ENCODE assay signal across 9 cellular contexts in the genomic region with DNA sequence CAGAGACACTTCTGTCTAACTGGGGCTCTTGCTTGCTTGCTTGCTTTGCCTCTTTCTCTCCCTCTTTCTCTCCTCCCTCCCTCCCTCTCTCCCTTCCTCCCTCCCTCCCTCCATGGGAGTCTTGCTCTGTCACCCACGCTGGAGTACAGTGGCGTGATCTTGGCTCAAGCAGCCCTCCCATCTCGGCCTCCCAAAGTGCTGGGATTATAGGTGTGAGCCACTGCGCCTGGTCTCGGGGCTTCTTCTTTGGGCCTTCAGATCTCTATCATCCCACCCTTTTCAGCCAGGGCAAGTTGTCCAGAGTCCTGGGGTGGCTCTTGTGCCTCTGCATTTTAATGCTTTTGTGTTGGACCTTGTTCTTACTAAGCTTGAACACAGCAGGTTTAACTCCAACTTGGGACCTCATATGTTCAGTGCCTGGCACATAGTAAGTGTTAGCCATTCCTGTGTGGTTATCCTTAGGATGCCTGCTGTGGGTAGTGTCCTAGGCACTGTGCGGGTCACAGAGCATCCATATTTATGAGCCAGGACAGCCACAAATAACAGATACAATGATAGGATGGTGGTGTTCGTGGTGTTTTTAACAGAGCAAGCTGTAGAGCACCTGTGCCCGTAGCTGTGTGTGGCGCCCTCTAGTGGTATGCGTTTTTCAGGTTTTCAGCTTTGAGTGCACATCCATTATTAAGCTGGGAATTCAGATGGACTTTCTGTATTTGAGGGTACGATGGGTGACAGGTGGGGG.
A peak's percentile ranks its signal among the peaks of the same experiment; 100 is the strongest.
DNase-seq lines count a peak whose midpoint lies in the region; ATAC-seq and TF ChIP-seq lines count a peak whose summit lies in the region.
"Had no signal": no experiment of that assay in that cellular context is flagged by ENCODE, and none has a peak within 500 bp of the region (broad histone marks: within the 10 kb centered on the region; RNA-seq: fewer than 3 reads in every experiment).

No MANE protein-coding gene starts in this region.

- ATAC-seq in lung (ENCODE audit: insufficient read depth, low FRiP score) (no peak), GM18511 (IDR thresholded peaks at IDR 0.05; ENCODE audit: unreplicated experiment) (no peak)

- H3K27me3 ChIP-seq in lung (ENCODE audit: control insufficient read depth, insufficient read depth), result no peaks in the 10 kb centered on the region

- no peak overlapping the region for H3K4me3 ChIP-seq in lung
- H3K4me3 ChIP-seq: skin epidermis had no signal

- H3K4me1 ChIP-seq in lung (ENCODE audit: control insufficient read depth in 2 of 2, insufficient read depth in 2 of 2, low read length in 2 of 2), result peaks cover 4 to 6% of the 10 kb centered on the region in 2 donors

- H3K27ac ChIP-seq in lung (ENCODE audit: low read depth in 1 of 2, low read length in 1 of 2), result no peak overlapping the region

- peaks cover 9 to 35% of the 10 kb centered on the region in 2 donors for H3K36me3 ChIP-seq in lung (ENCODE audit: control insufficient read depth in 2 of 2, insufficient read depth in 2 of 2, low read length in 2 of 2)

- no peaks in the 10 kb centered on the region for H3K9me3 ChIP-seq in lung (ENCODE audit: control insufficient read depth in 2 of 2, insufficient read depth in 1 of 2, low read length in 1 of 2)

- DNase-seq in SHP77 (lab: John Stamatoyannopoulos, UW) (peak; percentile 24 to 64), SHP77 treated with DMSO at 0.1 percent for 48 hours (lab: John Stamatoyannopoulos, UW) (no peak), NCI-H226 (peak; percentile 12), dermis blood vessel endothelial cell (peak; percentile 90), lung (ENCODE audit: low spot score) (peak; percentile 73)
- peak; percentile 58 to 66 for DNase-seq in activated CD4-positive, alpha-beta T cell treated with anti-CD3 and anti-CD28 coated beads, Interleukin-2, amount 50 U/mL, for 4 hours
- DNase-seq in stimulated activated CD8-positive, alpha-beta memory T cell treated with anti-CD3 and anti-CD28 coated beads, Interleukin-15, amount 100 ng/mL, for 48 hours (ENCODE audit: low read depth in 2 of 2), result peak; percentile 12 to 16

- 52 to 58% methylated on average over 11 of the region's 11 CpGs for WGBS in lung, 2 donors

- peak; percentile 57 for TF ChIP-seq CTCF in lung (IDR thresholded peaks at IDR 0.05; ENCODE audit: control extremely low read depth, extremely low read depth)
